Comparison of ENCODE assay signal across 1 cellular context in the genomic region with DNA sequence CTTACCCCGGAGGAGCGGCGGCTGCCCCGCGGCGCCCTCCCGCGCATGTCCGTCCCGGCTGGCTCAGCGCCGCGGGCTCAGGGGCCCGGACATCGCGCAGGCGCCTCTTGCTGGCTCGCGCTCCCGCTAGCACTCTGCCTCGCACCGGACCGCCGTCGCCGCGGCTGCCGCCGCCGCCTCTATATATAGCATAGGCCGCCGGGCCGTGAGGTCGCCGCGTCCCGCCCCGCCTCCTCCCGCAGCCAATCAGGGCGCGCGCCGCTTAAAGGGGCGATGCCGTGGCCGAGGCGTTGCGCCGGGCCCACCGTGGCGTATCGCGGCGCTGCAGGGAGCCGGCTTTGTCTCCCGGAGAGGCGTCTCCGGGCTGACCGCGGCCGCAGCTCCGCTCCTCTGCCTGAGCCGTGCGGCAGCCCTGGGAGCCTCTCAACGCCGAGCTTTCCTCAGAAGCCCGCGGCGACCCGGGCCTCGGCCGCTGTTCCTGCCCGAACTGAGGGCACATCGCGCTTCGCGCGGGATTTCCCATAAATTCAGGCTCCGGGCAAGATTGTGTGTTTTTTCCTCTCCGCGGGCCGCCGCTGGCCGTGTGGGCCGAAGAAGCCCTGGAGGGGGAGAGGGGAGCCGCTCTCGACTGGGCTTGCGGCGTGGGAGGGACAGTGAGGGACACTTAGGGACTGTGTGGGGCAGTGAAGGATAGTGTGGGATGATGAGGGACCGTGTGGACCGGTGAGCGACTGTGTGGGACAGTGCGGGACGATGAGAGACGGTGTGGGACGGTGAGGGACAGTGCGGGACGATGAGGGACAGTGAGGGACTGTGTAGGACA.
TF ChIP-seq lines count a peak whose summit lies in the region.

ERRFI1 (minus strand) TSS at position 157 of the 823 bp plus-strand sequence. CDS start 10,690 bp downstream, outside the sequence.

TF ChIP-seq in HEK293, 187 proteins besides CTCF, POLR2A, EP300 and RAD21 (continued from another document and continues in another):
- TF ChIP-seq SP3 (tag by site-specific recombination; IDR thresholded peaks at IDR 0.05), result peak; percentile 66; the same call in 1 of the 2 replicates
- TF ChIP-seq ZNF121 (tag by site-specific recombination; IDR thresholded peaks at IDR 0.05), result peak; percentile 40; the same call in 1 of the 2 replicates
- TF ChIP-seq, protein P1, sequence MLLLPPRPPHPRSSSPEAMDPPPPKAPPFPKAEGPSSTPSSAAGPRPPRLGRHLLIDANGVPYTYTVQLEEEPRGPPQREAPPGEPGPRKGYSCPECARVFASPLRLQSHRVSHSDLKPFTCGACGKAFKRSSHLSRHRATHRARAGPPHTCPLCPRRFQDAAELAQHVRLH (tag by site-specific recombination; IDR thresholded peaks at IDR 0.05), result 0 out of 2 replicates have a peak, but pooled peaks have one; percentile 7
- TF ChIP-seq GLIS1 (tag by site-specific recombination; IDR thresholded peaks at IDR 0.05), result peak; percentile 91
- TF ChIP-seq KLF8 (tag by site-specific recombination; IDR thresholded peaks at IDR 0.05), result peak; percentile 45; the same call in 1 of the 2 replicates
- TF ChIP-seq SCRT1 (tag by site-specific recombination; IDR thresholded peaks at IDR 0.05; ENCODE audit: borderline replicate concordance), result peak; percentile 42; the same call in 1 of the 2 replicates
- TF ChIP-seq ZNF391 (tag by site-specific recombination; IDR thresholded peaks at IDR 0.05; ENCODE audit: borderline replicate concordance, low read depth), result 0 out of 2 replicates have a peak, but pooled peaks have one; percentile 14
- peak; percentile 26; the same call in 1 of the 2 replicates for TF ChIP-seq PBX3 (CRISPR knock-in tag; IDR thresholded peaks at IDR 0.05)
- no peak for TF ChIP-seq ZNF169 (tag by site-specific recombination; IDR thresholded peaks at IDR 0.05)
- peak; percentile 53 for TF ChIP-seq SP2 (tag by site-specific recombination; IDR thresholded peaks at IDR 0.05)
- no peak for TF ChIP-seq ZNF350 (tag by site-specific recombination; IDR thresholded peaks at IDR 0.05)
- TF ChIP-seq GLI4 (tag by site-specific recombination; IDR thresholded peaks at IDR 0.05), result peak; percentile 85
- TF ChIP-seq ZNF670 (tag by site-specific recombination; IDR thresholded peaks at IDR 0.05; ENCODE audit: low read depth), result no peak
- TF ChIP-seq PRDM6 (tag by site-specific recombination; IDR thresholded peaks at IDR 0.05), result no peak
- no peak for TF ChIP-seq ZNF221 (tag by site-specific recombination; IDR thresholded peaks at IDR 0.05; ENCODE audit: borderline replicate concordance)
- TF ChIP-seq ZNF776 (tag by site-specific recombination; IDR thresholded peaks at IDR 0.05; ENCODE audit: borderline replicate concordance), result no peak
- peak; percentile 63; the same call in 1 of the 2 replicates for TF ChIP-seq ZNF501 (tag by site-specific recombination; IDR thresholded peaks at IDR 0.05)
- TF ChIP-seq, protein P2, sequence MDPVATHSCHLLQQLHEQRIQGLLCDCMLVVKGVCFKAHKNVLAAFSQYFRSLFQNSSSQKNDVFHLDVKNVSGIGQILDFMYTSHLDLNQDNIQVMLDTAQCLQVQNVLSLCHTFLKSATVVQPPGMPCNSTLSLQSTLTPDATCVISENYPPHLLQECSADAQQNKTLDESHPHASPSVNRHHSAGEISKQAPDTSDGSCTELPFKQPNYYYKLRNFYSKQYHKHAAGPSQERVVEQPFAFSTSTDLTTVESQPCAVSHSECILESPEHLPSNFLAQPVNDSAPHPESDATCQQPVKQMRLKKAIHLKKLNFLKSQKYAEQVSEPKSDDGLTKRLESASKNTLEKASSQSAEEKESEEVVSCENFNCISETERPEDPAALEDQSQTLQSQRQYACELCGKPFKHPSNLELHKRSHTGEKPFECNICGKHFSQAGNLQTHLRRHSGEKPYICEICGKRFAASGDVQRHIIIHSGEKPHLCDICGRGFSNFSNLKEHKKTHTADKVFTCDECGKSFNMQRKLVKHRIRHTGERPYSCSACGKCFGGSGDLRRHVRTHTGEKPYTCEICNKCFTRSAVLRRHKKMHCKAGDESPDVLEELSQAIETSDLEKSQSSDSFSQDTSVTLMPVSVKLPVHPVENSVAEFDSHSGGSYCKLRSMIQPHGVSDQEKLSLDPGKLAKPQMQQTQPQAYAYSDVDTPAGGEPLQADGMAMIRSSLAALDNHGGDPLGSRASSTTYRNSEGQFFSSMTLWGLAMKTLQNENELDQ (tag by site-specific recombination; IDR thresholded peaks at IDR 0.05; ENCODE audit: low read depth), result no peak
- peak; percentile 48; the same call in 1 of the 2 replicates for TF ChIP-seq ZNF24 (tag by site-specific recombination; IDR thresholded peaks at IDR 0.05)
- TF ChIP-seq ZBTB11 (tag by site-specific recombination; conservative IDR thresholded peaks at IDR 0.05; ENCODE audit: low read depth), result no peak
- TF ChIP-seq, protein P3, sequence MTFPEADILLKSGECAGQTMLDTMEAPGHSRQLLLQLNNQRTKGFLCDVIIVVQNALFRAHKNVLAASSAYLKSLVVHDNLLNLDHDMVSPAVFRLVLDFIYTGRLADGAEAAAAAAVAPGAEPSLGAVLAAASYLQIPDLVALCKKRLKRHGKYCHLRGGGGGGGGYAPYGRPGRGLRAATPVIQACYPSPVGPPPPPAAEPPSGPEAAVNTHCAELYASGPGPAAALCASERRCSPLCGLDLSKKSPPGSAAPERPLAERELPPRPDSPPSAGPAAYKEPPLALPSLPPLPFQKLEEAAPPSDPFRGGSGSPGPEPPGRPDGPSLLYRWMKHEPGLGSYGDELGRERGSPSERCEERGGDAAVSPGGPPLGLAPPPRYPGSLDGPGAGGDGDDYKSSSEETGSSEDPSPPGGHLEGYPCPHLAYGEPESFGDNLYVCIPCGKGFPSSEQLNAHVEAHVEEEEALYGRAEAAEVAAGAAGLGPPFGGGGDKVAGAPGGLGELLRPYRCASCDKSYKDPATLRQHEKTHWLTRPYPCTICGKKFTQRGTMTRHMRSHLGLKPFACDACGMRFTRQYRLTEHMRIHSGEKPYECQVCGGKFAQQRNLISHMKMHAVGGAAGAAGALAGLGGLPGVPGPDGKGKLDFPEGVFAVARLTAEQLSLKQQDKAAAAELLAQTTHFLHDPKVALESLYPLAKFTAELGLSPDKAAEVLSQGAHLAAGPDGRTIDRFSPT (tag by site-specific recombination; IDR thresholded peaks at IDR 0.05), result peak; percentile 52
- no peak for TF ChIP-seq ZNF423 (tag by site-specific recombination; IDR thresholded peaks at IDR 0.05)
- TF ChIP-seq ZNF692 (tag by site-specific recombination; IDR thresholded peaks at IDR 0.05), result peak; percentile 100
- TF ChIP-seq, protein P4, sequence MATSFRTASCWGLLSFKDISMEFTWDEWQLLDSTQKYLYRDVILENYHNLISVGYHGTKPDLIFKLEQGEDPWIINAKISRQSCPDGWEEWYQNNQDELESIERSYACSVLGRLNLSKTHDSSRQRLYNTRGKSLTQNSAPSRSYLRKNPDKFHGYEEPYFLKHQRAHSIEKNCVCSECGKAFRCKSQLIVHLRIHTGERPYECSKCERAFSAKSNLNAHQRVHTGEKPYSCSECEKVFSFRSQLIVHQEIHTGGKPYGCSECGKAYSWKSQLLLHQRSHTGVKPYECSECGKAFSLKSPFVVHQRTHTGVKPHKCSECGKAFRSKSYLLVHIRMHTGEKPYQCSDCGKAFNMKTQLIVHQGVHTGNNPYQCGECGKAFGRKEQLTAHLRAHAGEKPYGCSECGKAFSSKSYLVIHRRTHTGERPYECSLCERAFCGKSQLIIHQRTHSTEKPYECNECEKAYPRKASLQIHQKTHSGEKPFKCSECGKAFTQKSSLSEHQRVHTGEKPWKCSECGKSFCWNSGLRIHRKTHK (tag by site-specific recombination; IDR thresholded peaks at IDR 0.05), result 0 out of 2 replicates have a peak, but pooled peaks have one; percentile 6
- TF ChIP-seq EGR2 (tag by site-specific recombination; IDR thresholded peaks at IDR 0.05; ENCODE audit: low read depth), result peak; percentile 97
- peak; percentile 55 for TF ChIP-seq ZNF341 (tag by site-specific recombination; IDR thresholded peaks at IDR 0.05; ENCODE audit: low read depth)
- TF ChIP-seq, protein P5, sequence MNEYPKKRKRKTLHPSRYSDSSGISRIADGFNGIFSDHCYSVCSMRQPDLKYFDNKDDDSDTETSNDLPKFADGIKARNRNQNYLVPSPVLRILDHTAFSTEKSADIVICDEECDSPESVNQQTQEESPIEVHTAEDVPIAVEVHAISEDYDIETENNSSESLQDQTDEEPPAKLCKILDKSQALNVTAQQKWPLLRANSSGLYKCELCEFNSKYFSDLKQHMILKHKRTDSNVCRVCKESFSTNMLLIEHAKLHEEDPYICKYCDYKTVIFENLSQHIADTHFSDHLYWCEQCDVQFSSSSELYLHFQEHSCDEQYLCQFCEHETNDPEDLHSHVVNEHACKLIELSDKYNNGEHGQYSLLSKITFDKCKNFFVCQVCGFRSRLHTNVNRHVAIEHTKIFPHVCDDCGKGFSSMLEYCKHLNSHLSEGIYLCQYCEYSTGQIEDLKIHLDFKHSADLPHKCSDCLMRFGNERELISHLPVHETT (tag by site-specific recombination; IDR thresholded peaks at IDR 0.05), result 0 out of 2 replicates have a peak, but pooled peaks have one; percentile 10
- no peak for TF ChIP-seq FEZF1 (tag by site-specific recombination; IDR thresholded peaks at IDR 0.05)
- no peak for TF ChIP-seq ZNF791 (tag by site-specific recombination; IDR thresholded peaks at IDR 0.05)
- TF ChIP-seq ZNF76 (tag by site-specific recombination; IDR thresholded peaks at IDR 0.05; ENCODE audit: borderline replicate concordance, low read depth), result 0 out of 2 replicates have a peak, but pooled peaks have one; percentile 71
- TF ChIP-seq ZXDB (tag by site-specific recombination; IDR thresholded peaks at IDR 0.05), result peak; percentile 77
- no peak; the same call in 1 of the 2 replicates for TF ChIP-seq WT1 (tag by site-specific recombination; IDR thresholded peaks at IDR 0.05)
- TF ChIP-seq ZNF768 (tag by site-specific recombination; IDR thresholded peaks at IDR 0.05), result no peak
- TF ChIP-seq RBAK (tag by site-specific recombination; IDR thresholded peaks at IDR 0.05), result no peak
